Comparison of ENCODE assay signal across 1 cellular context in genomic region chr6:42674780-42675179, GRCh38.
TF ChIP-seq lines count a peak whose summit lies in the region.

No MANE protein-coding gene starts in this region.

TF ChIP-seq in GM12878, 131 proteins besides CTCF, POLR2A, EP300 and RAD21:
- TF ChIP-seq MLLT1 (IDR thresholded peaks at IDR 0.05) (no peak), KDM1A (IDR thresholded peaks at IDR 0.05; ENCODE audit: borderline replicate concordance) (no peak), NFYA (IDR thresholded peaks at IDR 0.05; ENCODE audit: borderline replicate concordance, low read depth, low read length) (no peak), E2F8 (IDR thresholded peaks at IDR 0.05; ENCODE audit: low read depth, partially characterized antibody) (no peak), CREM (IDR thresholded peaks at IDR 0.05; ENCODE audit: low read depth) (no peak), TCF7 (IDR thresholded peaks at IDR 0.05; ENCODE audit: borderline replicate concordance) (no peak)
